ENCODE assay signal across 24 cellular contexts in the genomic region with DNA sequence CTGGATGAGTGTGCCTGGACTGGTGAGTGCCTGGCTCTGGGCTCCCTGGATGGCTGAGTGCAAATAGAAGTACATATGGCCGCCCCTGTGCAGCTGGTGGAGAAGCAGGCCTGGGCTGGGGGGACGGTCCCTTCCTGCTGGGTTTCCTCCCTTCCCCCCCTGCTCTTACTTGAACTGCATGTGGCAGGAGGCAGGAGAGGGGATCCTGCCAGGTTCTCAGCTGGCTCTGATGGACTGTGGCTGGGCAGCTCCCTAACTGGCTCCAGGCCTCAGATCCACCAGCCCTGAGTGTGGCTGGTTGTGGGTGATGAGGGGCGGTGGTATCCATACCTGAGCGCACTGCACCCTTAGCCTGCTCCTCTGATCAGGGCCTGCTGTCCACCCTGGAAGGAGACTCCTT. TPM values are rescaled to one million over a fixed set of nuclear protein-coding genes. Genes with fewer than 3 reads are reported as not detected.
DNase-seq lines count a peak whose midpoint lies in the region; ATAC-seq and TF ChIP-seq lines count a peak whose summit lies in the region.
"Had no signal": no experiment of that assay in that cellular context is flagged by ENCODE, and none has a peak within 500 bp of the region (broad histone marks: within the 10 kb centered on the region; RNA-seq: fewer than 3 reads in every experiment).

No MANE protein-coding gene starts in this region.

- no peak overlapping the region for H3K56ac ChIP-seq in H9 (ENCODE audit: insufficient read length, low read depth, low read length)

- no peaks in the 10 kb centered on the region for H3K23me2 ChIP-seq in H9 (ENCODE audit: insufficient read length, low read depth, low read length, poor library complexity, severe bottlenecking)

- H3K9me3 Mint-ChIP-seq in H9: peaks cover 0 to 11% of the 10 kb centered on the region in 2 experiments; a peak in 4 of 5 replicates
- H3K9me3 Mint-ChIP-seq: activated naive CD8-positive, alpha-beta T cell treated with anti-CD3 and anti-CD28 coated beads, Interleukin-2, amount 50 U/mL, for 24 hours; activated T-cell treated with anti-CD3 and anti-CD28 coated beads, Interleukin-2, amount 50 U/mL, for 4 hours; GM23338; HFFc6 had no signal

- no peaks in the 10 kb centered on the region for H3K9me2 ChIP-seq in SK-N-SH

- no peak overlapping the region for H3K18ac ChIP-seq in H9 (ENCODE audit: insufficient read length, low read depth, low read length)

- H4K8ac ChIP-seq in H9 (replicated peaks; ENCODE audit: insufficient read length, low read depth, low read length): no peak overlapping the region

- H3K27ac Mint-ChIP-seq in H9: 0 out of 7 replicates have a peak overlapping the region, but pooled peaks of 1 of the 3 experiments have one; percentile 36
- H3K27ac Mint-ChIP-seq: activated CD4-positive, alpha-beta T cell treated with anti-CD3 and anti-CD28 coated beads for 36 hours; activated naive CD8-positive, alpha-beta T cell treated with anti-CD3 and anti-CD28 coated beads, Interleukin-2, amount 50 U/mL, for 24 hours; HFFc6 had no signal

- H2AFZ ChIP-seq in SK-N-SH (ENCODE audit: low read depth) (no peak overlapping the region), H9 (ENCODE audit: low read length) (no peak overlapping the region)
- H2AFZ ChIP-seq: GM23338 had no signal

- no peak overlapping the region for H3K4ac ChIP-seq in H9 (ENCODE audit: low read depth, low read length)

- H3K9me3 ChIP-seq in SK-N-SH: no peaks in the 10 kb centered on the region
- no peaks in the 10 kb centered on the region for H3K9me3 ChIP-seq in H9 (ENCODE audit: control insufficient read depth, low read depth, low read length)
- H3K9me3 ChIP-seq in esophagus muscularis mucosa: peaks cover 0 to 7% (median 0%) of the 10 kb centered on the region in 4 donors
- H3K9me3 ChIP-seq in stomach: peaks cover 0 to 11% (median 3%) of the 10 kb centered on the region in 4 donors
- H3K9me3 ChIP-seq: upper lobe of left lung had no signal

- H4K5ac ChIP-seq in H9 (ENCODE audit: insufficient read length, low read depth, low read length): no peak overlapping the region

- no peaks in the 10 kb centered on the region; the same call in 1 of the 2 replicates for H3K27me3 Mint-ChIP-seq in H9 (ENCODE audit: low read depth)
- H3K27me3 Mint-ChIP-seq: activated naive CD8-positive, alpha-beta T cell treated with anti-CD3 and anti-CD28 coated beads, Interleukin-2, amount 50 U/mL, for 24 hours had no signal

- TF ChIP-seq RAD21 in SK-N-SH (IDR thresholded peaks at IDR 0.05; ENCODE audit: low read length): 0 out of 2 replicates have a peak, but pooled peaks have one; percentile 2

- H3K79me1 ChIP-seq in H9 (ENCODE audit: insufficient read depth, low read depth, low read length, poor library complexity, severe bottlenecking): no peaks in the 10 kb centered on the region

- H3K27me3 ChIP-seq in SK-N-SH (ENCODE audit: insufficient read depth) (no peaks in the 10 kb centered on the region), H9 (ENCODE audit: insufficient read depth, low read length) (no peaks in the 10 kb centered on the region), esophagus muscularis mucosa (no peaks in the 10 kb centered on the region), stomach (no peaks in the 10 kb centered on the region)
- H3K27me3 ChIP-seq: cardiac muscle cell, left lung, upper lobe of left lung had no signal

- H3K79me2 ChIP-seq in SK-N-SH (ENCODE audit: insufficient read depth): no peaks in the 10 kb centered on the region
- no peaks in the 10 kb centered on the region for H3K79me2 ChIP-seq in H9 (ENCODE audit: insufficient read depth, low read length)

- no peak for ATAC-seq in SK-N-SH treated with all-trans-retinoic acid at 6 μM for 48 hours
- no peak for ATAC-seq in HG03442 (IDR thresholded peaks at IDR 0.05; ENCODE audit: unreplicated experiment)
- no peak for ATAC-seq in GM18870 (IDR thresholded peaks at IDR 0.05; ENCODE audit: unreplicated experiment)
- no peak for ATAC-seq in GM19351 (IDR thresholded peaks at IDR 0.05; ENCODE audit: unreplicated experiment)
- ATAC-seq: activated CD4-positive, alpha-beta T cell treated with anti-CD3 and anti-CD28 coated beads for 36 hours; activated naive CD8-positive, alpha-beta T cell treated with anti-CD3 and anti-CD28 coated beads, Interleukin-2, amount 50 U/mL, for 24 hours; activated T-cell treated with anti-CD3 and anti-CD28 coated beads, Interleukin-2, amount 50 U/mL, for 4 hours; GM23338; left lung; PC-3 had no signal

- H3K27ac ChIP-seq in SK-N-SH (ENCODE audit: low read depth in 2 of 2, low read length in 1 of 2) (peak overlapping the region in 1 of 2 experiments; percentile 76; a peak in 2 of 4 replicates), H9 (ENCODE audit: insufficient read length, low read depth, low read length) (no peak overlapping the region), esophagus muscularis mucosa (replicated peaks in 1 of 4) (no peak overlapping the region), stomach (no peak overlapping the region)
- H3K27ac ChIP-seq: cardiac muscle cell, left lung, upper lobe of left lung had no signal

- H3K36me3 Mint-ChIP-seq in H9 (ENCODE audit: insufficient read depth in 1 of 3, low read depth in 3 of 3): peaks cover 5 to 8% (median 6%) of the 10 kb centered on the region in 3 experiments; a peak in 5 of 7 replicates

- no peak overlapping the region for H3K4me2 ChIP-seq in SK-N-SH
- no peak overlapping the region for H3K4me2 ChIP-seq in H9 (ENCODE audit: insufficient read depth, insufficient read length, low read length)
- H3K4me2 ChIP-seq: GM23338 had no signal

- no peak overlapping the region for H3K14ac ChIP-seq in H9 (ENCODE audit: insufficient read depth, low read length)

- H3K4me3 Mint-ChIP-seq in H9: no peak overlapping the region
- H3K4me3 Mint-ChIP-seq: activated CD4-positive, alpha-beta T cell treated with anti-CD3 and anti-CD28 coated beads for 36 hours; activated naive CD8-positive, alpha-beta T cell treated with anti-CD3 and anti-CD28 coated beads, Interleukin-2, amount 50 U/mL, for 24 hours; activated T-cell treated with anti-CD3 and anti-CD28 coated beads, Interleukin-2, amount 50 U/mL, for 4 hours; GM23338; HFFc6 had no signal

- no peaks in the 10 kb centered on the region for H3F3A ChIP-seq in SK-N-SH (replicated peaks; ENCODE audit: insufficient read depth)

- H3K4me3 ChIP-seq in SK-N-SH (ENCODE audit: low read depth in 2 of 2, low read length in 1 of 2) (no peak overlapping the region), esophagus muscularis mucosa (no peak overlapping the region), stomach (no peak overlapping the region)
- H3K4me3 ChIP-seq: cardiac muscle cell, GM23338, left lung, upper lobe of left lung had no signal

- H3K36me3 ChIP-seq in SK-N-SH (replicated peaks in 1 of 2; ENCODE audit: control insufficient read depth in 1 of 2, insufficient read depth in 2 of 2, low read length in 1 of 2): peaks cover 0 to 4% of the 10 kb centered on the region in 2 experiments
- H3K36me3 ChIP-seq in esophagus muscularis mucosa: no peaks in the 10 kb centered on the region
- H3K36me3 ChIP-seq in stomach: no peaks in the 10 kb centered on the region
- H3K36me3 ChIP-seq: left lung, upper lobe of left lung had no signal

- H4K91ac ChIP-seq in H9 (ENCODE audit: insufficient read length, low read depth, low read length): no peak overlapping the region

- H2BK5ac ChIP-seq in H9 (ENCODE audit: insufficient read length, low read length): no peak overlapping the region

- peaks cover 20 to 21% of the 10 kb centered on the region in 2 experiments for H3K4me1 Mint-ChIP-seq in H9
- H3K4me1 Mint-ChIP-seq: activated CD4-positive, alpha-beta T cell treated with anti-CD3 and anti-CD28 coated beads for 36 hours; activated naive CD8-positive, alpha-beta T cell treated with anti-CD3 and anti-CD28 coated beads, Interleukin-2, amount 50 U/mL, for 24 hours had no signal

- TF ChIP-seq CTCF in SK-N-SH (IDR thresholded peaks at IDR 0.05): no peak
- TF ChIP-seq CTCF in H9 (conservative IDR thresholded peaks at IDR 0.05): no peak
- TF ChIP-seq CTCF in esophagus muscularis mucosa (IDR thresholded peaks at IDR 0.05): no peak
- no peak for TF ChIP-seq CTCF in stomach (IDR thresholded peaks at IDR 0.05)

- DNase-seq in SK-N-SH: no peak
- DNase-seq in H9: peak; percentile 25
- DNase-seq in esophagus muscularis mucosa (ENCODE audit: extremely low spot score): peak; percentile 50
- peak; percentile 22 for DNase-seq in stomach
- DNase-seq: activated CD4-positive, alpha-beta T cell treated with anti-CD3 and anti-CD28 coated beads for 36 hours; activated naive CD8-positive, alpha-beta T cell treated with anti-CD3 and anti-CD28 coated beads, Interleukin-2, amount 50 U/mL, for 24 hours; activated T-cell treated with anti-CD3 and anti-CD28 coated beads, Interleukin-2, amount 50 U/mL, for 4 hours; HFFc6; KG1; mesendoderm; NCI-H1105 treated with DMSO at 0.1 percent for 48 hours; NCI-H2029; NCI-H524 treated with DMSO at 0.1 percent for 48 hours; NK-92 treated with Interleukin-12 subunit alpha and Interleukin-12 subunit beta, amount 100 ng/mL, for 24 hours; PC-3; stimulated activated CD4-positive, alpha-beta T cell treated with anti-CD3 and anti-CD28 coated beads, Interleukin-4, amount 100 ng/mL, for 24 hours had no signal

- POLR2A ChIA-PET in SK-N-SH (lab: Yijun Ruan, JAX): no interaction called here

- 65% methylated on average over 3 of the region's 4 CpGs for WGBS in SK-N-SH (ENCODE audit: low lambda C conversion rate)
- WGBS in H9 (ENCODE audit: extremely low coverage, insufficient read length, low lambda C conversion rate): no CpG with 5 or more reads among the region's 4 CpGs
- WGBS in esophagus muscularis mucosa: 91% methylated on average over 4 of the region's 4 CpGs
- 80 to 91% (median 89%) methylated on average over 4 of the region's 4 CpGs for WGBS in stomach, 5 donors

- TF ChIP-seq EP300 in SK-N-SH (IDR thresholded peaks at IDR 0.05; ENCODE audit: borderline replicate concordance in 1 of 2, low read depth in 1 of 2, low read length in 1 of 2) (no peak), esophagus muscularis mucosa (IDR thresholded peaks at IDR 0.05) (no peak), stomach (IDR thresholded peaks at IDR 0.05) (no peak)

- H2BK20ac ChIP-seq in H9 (ENCODE audit: low read depth, low read length, poor library complexity, severe bottlenecking): no peak overlapping the region

- H3K9ac ChIP-seq in SK-N-SH (no peak overlapping the region), H9 (ENCODE audit: extremely low read depth, insufficient read length, low read length) (no peak overlapping the region)

- H3T11ph ChIP-seq in H9 (ENCODE audit: low read length): no peak overlapping the region

- H3K4me1 ChIP-seq in SK-N-SH (ENCODE audit: control insufficient read depth in 1 of 2, insufficient read depth in 2 of 2, low read depth in 1 of 2, low read length in 1 of 2) (peaks cover 0 to 39% of the 10 kb centered on the region in 2 experiments; a peak in 1 of 4 replicates), H9 (ENCODE audit: insufficient read depth, low read length) (no peaks in the 10 kb centered on the region), esophagus muscularis mucosa (no peaks in the 10 kb centered on the region), stomach (no peaks in the 10 kb centered on the region)
- H3K4me1 ChIP-seq: left lung, upper lobe of left lung had no signal

- no peaks in the 10 kb centered on the region for H4K20me1 ChIP-seq in SK-N-SH (ENCODE audit: insufficient read depth)
- H4K20me1 ChIP-seq in H9 (ENCODE audit: control insufficient read depth, insufficient read depth, insufficient read length): no peaks in the 10 kb centered on the region

- no peak overlapping the region for H2BK120ac ChIP-seq in H9 (ENCODE audit: low read depth, low read length, poor library complexity, severe bottlenecking)

- CTCF ChIA-PET in SK-N-SH (lab: Yijun Ruan, JAX): no interaction called here

- TF ChIP-seq POLR2A in esophagus muscularis mucosa (IDR thresholded peaks at IDR 0.05; ENCODE audit: low read depth) (no peak), stomach (IDR thresholded peaks at IDR 0.05) (no peak)

- intact Hi-C loops in esophagus muscularis mucosa (cut with DNase I): no loop called here
- intact Hi-C loops in stomach (cut with DNase I; ENCODE audit: low total_unique reads): no loop called here

- H2BK12ac ChIP-seq in H9 (ENCODE audit: insufficient read length, low read depth, low read length): no peak overlapping the region

- no peak overlapping the region for H3K23ac ChIP-seq in H9 (ENCODE audit: insufficient read length, low read depth, low read length)

- no peak overlapping the region for H2BK15ac ChIP-seq in H9 (ENCODE audit: low read depth, low read length)

- H2AK5ac ChIP-seq in H9 (ENCODE audit: insufficient read length, low read length): no peak overlapping the region

RNA-seq across cellular contexts. Expression of a gene that starts 26.9 kb away (rescaled TPM):
- polyA plus RNA-seq in SK-N-SH (2012; rRNA removed) (0.16 and 0.54 TPM in 2 replicates), stomach (1 to 10 TPM in 2 of 3 donors, under 1 TPM in 1; 0.33 to 1.5 (median 1.1) TPM)
- polyA plus RNA-seq in SK-N-SH (2012; cell fraction: cytosol; rRNA removed): 0.36 and 0.88 TPM in 2 replicates
- 0.37 and 0.41 TPM in 2 replicates for polyA plus RNA-seq in SK-N-SH (2012; cell fraction: nucleus; rRNA removed)
- total RNA-seq in H9 (2021) (18.7 and 21.6 TPM in 2 replicates), esophagus muscularis mucosa (1 to 10 TPM in 3 of 4 donors, under 1 TPM in 1; 0.42 to 2.1 (median 1.2) TPM), stomach (1 to 10 TPM in 3 of 5 donors, under 1 TPM in 2; 0.45 to 1.8 (median 1.5) TPM)
